28 cellular contexts compared by ENCODE assay signal in the genomic region with DNA sequence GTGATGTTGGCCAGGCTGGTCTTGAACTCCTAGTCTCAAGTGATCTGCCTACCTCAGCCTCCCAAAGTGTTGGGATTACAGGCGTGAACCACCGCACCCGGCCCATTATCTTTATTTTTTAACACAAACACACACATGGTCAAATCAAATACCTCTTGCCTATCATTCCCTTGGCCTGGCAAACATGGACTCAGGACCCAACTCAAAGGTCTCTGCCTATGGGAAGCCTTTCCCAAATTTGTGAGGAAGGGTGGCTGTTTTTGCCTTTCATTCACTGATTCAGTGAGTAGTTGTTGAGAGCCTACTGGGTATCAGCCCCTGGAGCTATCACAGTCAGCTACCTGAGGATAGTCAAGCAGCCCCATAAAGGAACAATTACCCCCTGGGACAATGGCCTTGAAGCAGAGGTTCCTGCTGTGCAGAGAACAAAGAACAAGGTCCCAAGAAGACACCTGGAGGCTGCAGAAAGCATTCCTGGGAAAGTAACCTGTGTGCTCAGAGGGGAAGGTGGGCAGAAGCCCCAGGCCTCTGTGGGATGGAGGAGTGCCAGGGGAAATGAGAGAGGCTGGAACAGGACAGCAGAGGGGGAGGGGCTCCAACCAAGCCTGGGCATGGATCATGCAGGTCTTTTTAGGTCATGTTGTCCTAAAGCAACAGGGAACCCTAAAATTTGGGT.
DNase-seq lines count a peak whose midpoint lies in the region; ATAC-seq, FAIRE-seq and TF ChIP-seq lines count a peak whose summit lies in the region.
"Had no signal": no experiment of that assay in that cellular context is flagged by ENCODE, and none has a peak within 500 bp of the region (broad histone marks: within the 10 kb centered on the region; RNA-seq: fewer than 3 reads in every experiment).

No MANE protein-coding gene starts in this region.

- no peaks in the 10 kb centered on the region for H3K9me3 Mint-ChIP-seq in naive thymus-derived CD4-positive, alpha-beta T cell
- H3K9me3 Mint-ChIP-seq: activated CD4-positive, alpha-beta memory T cell treated with anti-CD3 and anti-CD28 coated beads, Interleukin-2, amount 10 ng/mL, durations not matched to agents 7 days and 5 days; activated naive CD4-positive, alpha-beta T cell treated with anti-CD3 and anti-CD28 coated beads, Interleukin-2, amount 50 U/mL, for 24 hours; activated T-helper 17 cell treated with anti-CD3 and anti-CD28 coated beads, Interleukin-2, amount 50 U/mL, for 72 hours; CD8-positive, alpha-beta T cell had no signal

- TF ChIP-seq CTCF in HCT116 (IDR thresholded peaks at IDR 0.05 in 2 of 3, conservative IDR thresholded peaks at IDR 0.05 in 1 of 3; ENCODE audit: borderline replicate concordance in 1 of 3, insufficient read depth in 1 of 3, low read depth in 2 of 3, low read length in 2 of 3), result no peak

- H3K9ac ChIP-seq in HCT116 (ENCODE audit: low read length) (no peak overlapping the region), NT2/D1 (ENCODE audit: insufficient read length, low read depth) (no peak overlapping the region)

- no peak for FAIRE-seq in small intestine (lab: Jason Lieb, UNC)
- FAIRE-seq: GM12892, islet of Langerhans, RCC 7860 had no signal

- H3K4me3 ChIP-seq in HCT116 (replicated peaks in 1 of 2; ENCODE audit: low read depth in 1 of 2, low read length in 2 of 2) (no peak overlapping the region), NT2/D1 (ENCODE audit: insufficient read length, low read depth) (no peak overlapping the region), iPS DF 6.9 (ENCODE audit: low read length) (no peak overlapping the region), small intestine (ENCODE audit: low read depth in 1 of 2, low read length in 2 of 2) (no peak overlapping the region)
- no peak overlapping the region for H3K4me3 ChIP-seq in naive thymus-derived CD4-positive, alpha-beta T cell (ENCODE audit: low read length)
- H3K4me3 ChIP-seq: gastrocnemius medialis, HAP-1, left ventricle myocardium inferior, right atrium auricular region, tibial nerve had no signal

- no CpG with 5 or more reads among the region's 3 CpGs for WGBS in iPS DF 6.9 (ENCODE audit: insufficient coverage, insufficient read length)
- WGBS in small intestine, 3 donors, result 31 to 63% (median 49%) methylated on average over 3 of the region's 3 CpGs

- H3K79me2 ChIP-seq in HCT116 (ENCODE audit: insufficient read depth, low read length), result no peaks in the 10 kb centered on the region

- RAD21 ChIA-PET in HCT116 (lab: Charles Lee; ENCODE audit: low non-redundant PET in 1 of 2, low total read pairs in 2 of 2, uncharacterized antibody in 2 of 2, unreplicated experiment in 2 of 2), result no interaction called here

- POLR2A ChIA-PET in HCT116 (lab: Charles Lee), result no interaction called here
- POLR2A ChIA-PET in naive thymus-derived CD4-positive, alpha-beta T cell (lab: Charles Lee), result no interaction called here

- H3K4me1 Mint-ChIP-seq in naive thymus-derived CD4-positive, alpha-beta T cell, result peaks cover 0 to 2% (median 0%) of the 10 kb centered on the region in 7 donors
- H3K4me1 Mint-ChIP-seq: activated CD4-positive, alpha-beta memory T cell treated with anti-CD3 and anti-CD28 coated beads, Interleukin-2, amount 10 ng/mL, durations not matched to agents 7 days and 5 days; activated naive CD4-positive, alpha-beta T cell treated with anti-CD3 and anti-CD28 coated beads, Interleukin-2, amount 50 U/mL, for 24 hours had no signal

- no peak overlapping the region for H3K4me2 ChIP-seq in HCT116 (ENCODE audit: low read length)

- intact Hi-C loops in HCT116 (cut with micrococcal nuclease), result no loop called here
- intact Hi-C loops in naive thymus-derived CD4-positive, alpha-beta T cell (cut with micrococcal nuclease), result no loop called here

- no peak for TF ChIP-seq RAD21 in HCT116 (IDR thresholded peaks at IDR 0.05; ENCODE audit: low read depth)

- H3K9me3 ChIP-seq in HCT116 (ENCODE audit: control insufficient read depth in 1 of 2, insufficient read depth in 1 of 2, low read depth in 1 of 2, low read length in 2 of 2) (no peaks in the 10 kb centered on the region), NT2/D1 (ENCODE audit: insufficient read depth, low read length) (no peaks in the 10 kb centered on the region), iPS DF 6.9 (ENCODE audit: control insufficient read depth, insufficient read depth, low read length) (no peaks in the 10 kb centered on the region), small intestine (ENCODE audit: control insufficient read depth, low read depth) (no peaks in the 10 kb centered on the region)
- no peaks in the 10 kb centered on the region for H3K9me3 ChIP-seq in naive thymus-derived CD4-positive, alpha-beta T cell (ENCODE audit: control insufficient read depth in 2 of 3, low read length in 3 of 3)
- H3K9me3 ChIP-seq: BE2C, gastrocnemius medialis, HAP-1, left ventricle myocardium inferior, right atrium auricular region, tibial nerve had no signal

- no peak overlapping the region for H3K4me3 Mint-ChIP-seq in naive thymus-derived CD4-positive, alpha-beta T cell
- H3K4me3 Mint-ChIP-seq: activated CD4-positive, alpha-beta memory T cell treated with anti-CD3 and anti-CD28 coated beads, Interleukin-2, amount 10 ng/mL, durations not matched to agents 7 days and 5 days; activated naive CD4-positive, alpha-beta T cell treated with anti-CD3 and anti-CD28 coated beads, Interleukin-2, amount 50 U/mL, for 24 hours; activated T-helper 17 cell treated with anti-CD3 and anti-CD28 coated beads, Interleukin-2, amount 50 U/mL, for 72 hours; CD8-positive, alpha-beta T cell had no signal

- no peaks in the 10 kb centered on the region for H3K27me3 Mint-ChIP-seq in naive thymus-derived CD4-positive, alpha-beta T cell
- H3K27me3 Mint-ChIP-seq: activated CD4-positive, alpha-beta memory T cell treated with anti-CD3 and anti-CD28 coated beads, Interleukin-2, amount 10 ng/mL, durations not matched to agents 7 days and 5 days; activated naive CD4-positive, alpha-beta T cell treated with anti-CD3 and anti-CD28 coated beads, Interleukin-2, amount 50 U/mL, for 24 hours; activated T-helper 17 cell treated with anti-CD3 and anti-CD28 coated beads, Interleukin-2, amount 50 U/mL, for 72 hours had no signal

- H3K27me3 ChIP-seq in HCT116 (ENCODE audit: insufficient read depth, low read length) (no peaks in the 10 kb centered on the region), NT2/D1 (ENCODE audit: insufficient read depth, insufficient read length) (no peaks in the 10 kb centered on the region), iPS DF 6.9 (ENCODE audit: control insufficient read depth, insufficient read depth, low read length) (no peaks in the 10 kb centered on the region), small intestine (ENCODE audit: control insufficient read depth in 2 of 2, insufficient read depth in 2 of 2, low read length in 2 of 2) (no peaks in the 10 kb centered on the region)
- no peaks in the 10 kb centered on the region for H3K27me3 ChIP-seq in naive thymus-derived CD4-positive, alpha-beta T cell (ENCODE audit: control insufficient read depth in 2 of 2, insufficient read depth in 2 of 2, low read length in 2 of 2)
- H3K27me3 ChIP-seq: BE2C, gastrocnemius medialis, right atrium auricular region, tibial nerve had no signal

- CTCF ChIA-PET in HCT116 (lab: Charles Lee), result no interaction called here
- CTCF ChIA-PET in naive thymus-derived CD4-positive, alpha-beta T cell (lab: Charles Lee), result no interaction called here

- H3K36me3 Mint-ChIP-seq in naive thymus-derived CD4-positive, alpha-beta T cell, result peaks cover 0 to 14% (median 0%) of the 10 kb centered on the region in 5 donors
- H3K36me3 Mint-ChIP-seq: activated naive CD4-positive, alpha-beta T cell treated with anti-CD3 and anti-CD28 coated beads, Interleukin-2, amount 50 U/mL, for 24 hours; CD8-positive, alpha-beta T cell had no signal

- H3K27ac ChIP-seq in HCT116 (ENCODE audit: low read depth, low read length), result no peak overlapping the region
- H3K27ac ChIP-seq in iPS DF 6.9 (ENCODE audit: low read length), result no peak overlapping the region
- no peak overlapping the region for H3K27ac ChIP-seq in small intestine (ENCODE audit: low read depth in 1 of 2, low read length in 1 of 2)
- no peak overlapping the region for H3K27ac ChIP-seq in naive thymus-derived CD4-positive, alpha-beta T cell (ENCODE audit: low read depth, low read length)
- H3K27ac ChIP-seq: gastrocnemius medialis, left ventricle myocardium inferior, right atrium auricular region, tibial nerve had no signal

- DNase-seq in HCT116 (ENCODE audit: low read depth, low spot score), result no peak
- DNase-seq in NT2/D1 (ENCODE audit: low read depth, low spot score), result peak; percentile 16
- peak; percentile 48 for DNase-seq in iPS DF 6.9 (ENCODE audit: low read depth, low spot score)
- peak; percentile 45 for DNase-seq in small intestine
- DNase-seq in NOMO-1 treated with DMSO at 0.1 percent for 48 hours (lab: John Stamatoyannopoulos, UW; ENCODE audit: unreplicated experiment), result no peak
- no peak for DNase-seq in naive thymus-derived CD4-positive, alpha-beta T cell
- no peak for DNase-seq in NCI-H774 (lab: John Stamatoyannopoulos, UW)
- DNase-seq: activated CD4-positive, alpha-beta memory T cell treated with anti-CD3 and anti-CD28 coated beads, Interleukin-2, amount 10 ng/mL, durations not matched to agents 7 days and 5 days; amygdala; BE2C; CD8-positive, alpha-beta T cell; DMS153; gastrocnemius medialis; left ventricle myocardium inferior; NCI-H1048; NCI-H187 treated with DMSO at 0.1 percent for 48 hours; NCI-H524; SHP77 treated with DMSO at 0.1 percent for 48 hours; stimulated activated CD4-positive, alpha-beta T cell treated with anti-CD3 and anti-CD28 coated beads, Interleukin-12 subunit alpha, Interleukin-12 subunit beta, amount 100 ng/mL, for 4 hours; stimulated activated CD4-positive, alpha-beta T cell treated with anti-CD3 and anti-CD28 coated beads, Interleukin-4, amount 100 ng/mL, for 24 hours had no signal

- H3K4me1 ChIP-seq in HCT116 (ENCODE audit: control insufficient read depth in 1 of 2, insufficient read depth in 2 of 2, low read length in 2 of 2), result no peaks in the 10 kb centered on the region
- H3K4me1 ChIP-seq in NT2/D1 (ENCODE audit: insufficient read depth, insufficient read length), result peaks cover 23% of the 10 kb centered on the region
- peaks cover 12% of the 10 kb centered on the region for H3K4me1 ChIP-seq in iPS DF 6.9 (ENCODE audit: control insufficient read depth, insufficient read depth, low read length)
- H3K4me1 ChIP-seq in small intestine (ENCODE audit: control insufficient read depth in 2 of 2, insufficient read depth in 1 of 2, low read depth in 1 of 2, low read length in 1 of 2), result peaks cover 0 to 19% of the 10 kb centered on the region in 2 donors
- H3K4me1 ChIP-seq in naive thymus-derived CD4-positive, alpha-beta T cell (ENCODE audit: control insufficient read depth in 2 of 2, insufficient read depth in 2 of 2, low read length in 2 of 2), result no peaks in the 10 kb centered on the region
- H3K4me1 ChIP-seq: BE2C, gastrocnemius medialis, HAP-1, right atrium auricular region, tibial nerve had no signal

- H3K27ac Mint-ChIP-seq in naive thymus-derived CD4-positive, alpha-beta T cell, result no peak overlapping the region
- H3K27ac Mint-ChIP-seq: activated CD4-positive, alpha-beta memory T cell treated with anti-CD3 and anti-CD28 coated beads, Interleukin-2, amount 10 ng/mL, durations not matched to agents 7 days and 5 days; activated naive CD4-positive, alpha-beta T cell treated with anti-CD3 and anti-CD28 coated beads, Interleukin-2, amount 50 U/mL, for 24 hours; activated T-helper 17 cell treated with anti-CD3 and anti-CD28 coated beads, Interleukin-2, amount 50 U/mL, for 72 hours; CD8-positive, alpha-beta T cell had no signal

- H3K36me3 ChIP-seq in HCT116 (ENCODE audit: control insufficient read depth in 1 of 2, insufficient read depth in 2 of 2, low read length in 2 of 2) (no peaks in the 10 kb centered on the region), NT2/D1 (ENCODE audit: insufficient read depth, insufficient read length, low read length) (no peaks in the 10 kb centered on the region), iPS DF 6.9 (ENCODE audit: control insufficient read depth, insufficient read depth, low read length) (no peaks in the 10 kb centered on the region), small intestine (ENCODE audit: control insufficient read depth in 2 of 2, insufficient read depth in 2 of 2, low read length in 2 of 2) (no peaks in the 10 kb centered on the region)
- no peaks in the 10 kb centered on the region for H3K36me3 ChIP-seq in naive thymus-derived CD4-positive, alpha-beta T cell (ENCODE audit: control insufficient read depth in 2 of 3, insufficient read depth in 3 of 3, low read length in 3 of 3)
- H3K36me3 ChIP-seq: BE2C, gastrocnemius medialis, HAP-1, left ventricle myocardium inferior, right atrium auricular region had no signal

- H2AFZ ChIP-seq in HCT116 (ENCODE audit: low read depth, low read length, poor library complexity, severe bottlenecking), result no peak overlapping the region

- BruUV-seq in HCT116 (replicated peaks; lab: Mats Ljungman, UMichigan), result no TSS peak

- TF ChIP-seq POLR2A in HCT116 (IDR thresholded peaks at IDR 0.05; ENCODE audit: borderline replicate concordance, extremely low read depth, insufficient read depth, insufficient read length), result no peak

- H4K20me1 ChIP-seq in HCT116 (ENCODE audit: insufficient read depth), result no peaks in the 10 kb centered on the region

- no peak for ATAC-seq in HCT116
- ATAC-seq in naive thymus-derived CD4-positive, alpha-beta T cell, result no peak
- ATAC-seq: activated T-helper 17 cell treated with anti-CD3 and anti-CD28 coated beads, Interleukin-2, amount 50 U/mL, for 72 hours; CD8-positive, alpha-beta T cell; gastrocnemius medialis had no signal

- no peaks in the 10 kb centered on the region for H3K9me2 ChIP-seq in HCT116 (ENCODE audit: insufficient read depth)

Comparison
In these comparisons a context has a peak if more than half of its experiments do, and no peak if none do; other contexts are left out.
1. DNase-seq: peak in NT2/D1 (single experiment), iPS DF 6.9 (single experiment) and small intestine (single experiment); none in HCT116 (single experiment), NOMO-1 treated with DMSO at 0.1 percent for 48 hours (single experiment), naive thymus-derived CD4-positive, alpha-beta T cell (0 of 9) and NCI-H774 (single experiment).